ENCODE assay signal across 1 cellular context in genomic region chr5:140131967-140132409, GRCh38.
TF ChIP-seq lines count a peak whose summit lies in the region.

No MANE protein-coding gene starts in this region.

TF ChIP-seq in IMR-90, 13 proteins besides CTCF, POLR2A, EP300 and RAD21:
- TF ChIP-seq FOS (IDR thresholded peaks at IDR 0.05; ENCODE audit: low read depth, low read length) (no peak), MAFK (IDR thresholded peaks at IDR 0.05; ENCODE audit: low read depth, low read length) (no peak), RCOR1 (IDR thresholded peaks at IDR 0.05; ENCODE audit: insufficient replicate concordance, low read length) (no peak), MAZ (IDR thresholded peaks at IDR 0.05; ENCODE audit: borderline replicate concordance, low read depth, low read length) (peak; percentile 58), RFX5 (IDR thresholded peaks at IDR 0.05; ENCODE audit: low read depth, low read length) (no peak), SMC3 (IDR thresholded peaks at IDR 0.05; ENCODE audit: low read depth, low read length) (no peak), USF2 (IDR thresholded peaks at IDR 0.05; ENCODE audit: low read depth, low read length) (no peak), BHLHE40 (IDR thresholded peaks at IDR 0.05; ENCODE audit: low read depth, low read length) (no peak), ELK1 (IDR thresholded peaks at IDR 0.05; ENCODE audit: borderline replicate concordance, low read depth, low read length) (no peak), MXI1 (IDR thresholded peaks at IDR 0.05; ENCODE audit: borderline replicate concordance, low read depth, low read length) (no peak), CEBPB (IDR thresholded peaks at IDR 0.05; ENCODE audit: low read depth, low read length) (peak; percentile 36; the same call in 1 of the 2 replicates)
